Comparison of ENCODE assay signal across 1 cellular context in the genomic region with DNA sequence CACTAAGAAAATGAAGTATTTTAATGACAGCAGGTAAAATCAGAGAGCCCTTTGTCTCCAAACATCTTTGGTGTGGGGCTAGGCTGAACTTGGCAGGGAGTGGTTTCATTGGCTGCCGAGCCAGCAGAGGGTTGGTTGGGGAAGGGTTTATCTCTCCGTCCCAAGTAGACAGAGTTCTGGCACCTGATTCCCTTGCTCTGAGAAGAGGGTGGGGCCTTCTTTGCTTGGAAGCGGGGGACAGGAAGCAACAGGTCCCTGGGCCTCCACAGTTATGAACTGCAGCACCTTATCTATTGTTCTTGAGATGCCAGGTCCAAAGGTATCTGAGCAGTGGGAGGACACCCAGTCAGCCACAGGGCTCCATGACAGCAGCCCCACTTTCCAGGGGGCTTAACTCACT.
TF ChIP-seq lines count a peak whose summit lies in the region.

No MANE protein-coding gene starts in this region.

TF ChIP-seq in K562, 482 proteins besides CTCF, POLR2A, EP300 and RAD21 (continued from another document and continues in another):
- TF ChIP-seq ZZZ3 (IDR thresholded peaks at IDR 0.05) (no peak), CBFA2T2 (conservative IDR thresholded peaks at IDR 0.05) (peak; percentile 65), PRDM10 (IDR thresholded peaks at IDR 0.05; ENCODE audit: partially characterized antibody) (peak; percentile 7), ATF1 (CRISPR knock-in tag; IDR thresholded peaks at IDR 0.05) (no peak), ATF1 (tag; IDR thresholded peaks at IDR 0.05) (no peak), ZEB2 (IDR thresholded peaks at IDR 0.05) (peak; percentile 84), ZNF592 (IDR thresholded peaks at IDR 0.05) (no peak), MECOM (CRISPR knock-in tag; IDR thresholded peaks at IDR 0.05) (0 out of 2 replicates have a peak, but pooled peaks have one; percentile 33), RCOR1 (IDR thresholded peaks at IDR 0.05; ENCODE audit: borderline replicate concordance in 1 of 2, low read depth in 2 of 2, low read length in 2 of 2) (peak in 1 of 2 experiments; percentile 82; a peak in 2 of 4 replicates), MAX (CRISPR knock-in tag; IDR thresholded peaks at IDR 0.05) (no peak), CEBPZ (IDR thresholded peaks at IDR 0.05; ENCODE audit: borderline replicate concordance, low read depth, low read length) (no peak), ELF4 (CRISPR knock-in tag; IDR thresholded peaks at IDR 0.05) (no peak), USF2 (CRISPR knock-in tag; IDR thresholded peaks at IDR 0.05) (no peak), CBX3 (IDR thresholded peaks at IDR 0.05; ENCODE audit: borderline replicate concordance in 1 of 2, low read length in 2 of 2) (peak in 1 of 2 experiments; percentile 60; a peak in 1 of 3 replicates), SRF (CRISPR knock-in tag; IDR thresholded peaks at IDR 0.05) (no peak), CBFA2T3 (IDR thresholded peaks at IDR 0.05) (peak; percentile 80), ETV5 (CRISPR knock-in tag; IDR thresholded peaks at IDR 0.05; ENCODE audit: low read depth) (0 out of 2 replicates have a peak, but pooled peaks have one; percentile 19), TCF3 (CRISPR knock-in tag; IDR thresholded peaks at IDR 0.05) (peak; percentile 64), ZNF586 (CRISPR knock-in tag; conservative IDR thresholded peaks at IDR 0.05) (no peak), DPF2 (IDR thresholded peaks at IDR 0.05) (peak; percentile 58), CTBP1 (IDR thresholded peaks at IDR 0.05; ENCODE audit: borderline replicate concordance) (peak; percentile 82; the same call in 1 of the 2 replicates), GATAD2B (IDR thresholded peaks at IDR 0.05; ENCODE audit: borderline replicate concordance) (no peak), ETS1 (conservative IDR thresholded peaks at IDR 0.05; ENCODE audit: control insufficient read depth, low read depth, low read length) (no peak), ETV1 (tag; conservative IDR thresholded peaks at IDR 0.05; ENCODE audit: low read depth) (0 out of 2 replicates have a peak, but pooled peaks have one; percentile 42), SMARCA4 (IDR thresholded peaks at IDR 0.05) (peak; percentile 43; the same call in 1 of the 2 replicates), SIN3A (IDR thresholded peaks at IDR 0.05; ENCODE audit: borderline replicate concordance in 2 of 2, control insufficient read depth in 1 of 2, low read depth in 2 of 2, low read length in 2 of 2) (no peak), GABPB2 (CRISPR knock-in tag; conservative IDR thresholded peaks at IDR 0.05) (no peak), SMARCE1 (IDR thresholded peaks at IDR 0.05) (0 out of 2 replicates have a peak, but pooled peaks have one; percentile 26), ATF7 (IDR thresholded peaks at IDR 0.05) (0 out of 2 replicates have a peak, but pooled peaks have one; percentile 26), CCNT2 (IDR thresholded peaks at IDR 0.05; ENCODE audit: borderline replicate concordance, extremely low read depth, insufficient read length, low read depth, low read length) (peak; percentile 19), TAL1 (IDR thresholded peaks at IDR 0.05) (peak; percentile 39; the same call in 1 of the 2 replicates), TAF15 (IDR thresholded peaks at IDR 0.05; ENCODE audit: low read depth, low read length) (no peak), HMGN3 (IDR thresholded peaks at IDR 0.05; ENCODE audit: borderline replicate concordance, extremely low read depth, insufficient read length, low read depth, low read length) (no peak), STAG1 (CRISPR knock-in tag; IDR thresholded peaks at IDR 0.05; ENCODE audit: borderline replicate concordance) (no peak), GTF2F1 (IDR thresholded peaks at IDR 0.05; ENCODE audit: low read depth, low read length) (no peak)
- TF ChIP-seq, protein P1, sequence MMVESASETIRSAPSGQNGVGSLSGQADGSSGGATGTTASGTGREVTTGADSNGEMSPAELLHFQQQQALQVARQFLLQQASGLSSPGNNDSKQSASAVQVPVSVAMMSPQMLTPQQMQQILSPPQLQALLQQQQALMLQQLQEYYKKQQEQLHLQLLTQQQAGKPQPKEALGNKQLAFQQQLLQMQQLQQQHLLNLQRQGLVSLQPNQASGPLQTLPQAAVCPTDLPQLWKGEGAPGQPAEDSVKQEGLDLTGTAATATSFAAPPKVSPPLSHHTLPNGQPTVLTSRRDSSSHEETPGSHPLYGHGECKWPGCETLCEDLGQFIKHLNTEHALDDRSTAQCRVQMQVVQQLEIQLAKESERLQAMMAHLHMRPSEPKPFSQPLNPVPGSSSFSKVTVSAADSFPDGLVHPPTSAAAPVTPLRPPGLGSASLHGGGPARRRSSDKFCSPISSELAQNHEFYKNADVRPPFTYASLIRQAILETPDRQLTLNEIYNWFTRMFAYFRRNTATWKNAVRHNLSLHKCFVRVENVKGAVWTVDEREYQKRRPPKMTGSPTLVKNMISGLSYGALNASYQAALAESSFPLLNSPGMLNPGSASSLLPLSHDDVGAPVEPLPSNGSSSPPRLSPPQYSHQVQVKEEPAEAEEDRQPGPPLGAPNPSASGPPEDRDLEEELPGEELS (CRISPR knock-in tag; IDR thresholded peaks at IDR 0.05; ENCODE audit: borderline replicate concordance): no peak
- TF ChIP-seq, protein P2, sequence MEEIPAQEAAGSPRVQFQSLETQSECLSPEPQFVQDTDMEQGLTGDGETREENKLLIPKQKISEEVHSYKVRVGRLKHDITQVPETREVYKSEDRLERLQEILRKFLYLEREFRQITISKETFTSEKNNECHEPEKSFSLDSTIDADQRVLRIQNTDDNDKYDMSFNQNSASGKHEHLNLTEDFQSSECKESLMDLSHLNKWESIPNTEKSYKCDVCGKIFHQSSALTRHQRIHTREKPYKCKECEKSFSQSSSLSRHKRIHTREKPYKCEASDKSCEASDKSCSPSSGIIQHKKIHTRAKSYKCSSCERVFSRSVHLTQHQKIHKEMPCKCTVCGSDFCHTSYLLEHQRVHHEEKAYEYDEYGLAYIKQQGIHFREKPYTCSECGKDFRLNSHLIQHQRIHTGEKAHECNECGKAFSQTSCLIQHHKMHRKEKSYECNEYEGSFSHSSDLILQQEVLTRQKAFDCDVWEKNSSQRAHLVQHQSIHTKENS (CRISPR knock-in tag; IDR thresholded peaks at IDR 0.05): no peak
- TF ChIP-seq, protein P3, sequence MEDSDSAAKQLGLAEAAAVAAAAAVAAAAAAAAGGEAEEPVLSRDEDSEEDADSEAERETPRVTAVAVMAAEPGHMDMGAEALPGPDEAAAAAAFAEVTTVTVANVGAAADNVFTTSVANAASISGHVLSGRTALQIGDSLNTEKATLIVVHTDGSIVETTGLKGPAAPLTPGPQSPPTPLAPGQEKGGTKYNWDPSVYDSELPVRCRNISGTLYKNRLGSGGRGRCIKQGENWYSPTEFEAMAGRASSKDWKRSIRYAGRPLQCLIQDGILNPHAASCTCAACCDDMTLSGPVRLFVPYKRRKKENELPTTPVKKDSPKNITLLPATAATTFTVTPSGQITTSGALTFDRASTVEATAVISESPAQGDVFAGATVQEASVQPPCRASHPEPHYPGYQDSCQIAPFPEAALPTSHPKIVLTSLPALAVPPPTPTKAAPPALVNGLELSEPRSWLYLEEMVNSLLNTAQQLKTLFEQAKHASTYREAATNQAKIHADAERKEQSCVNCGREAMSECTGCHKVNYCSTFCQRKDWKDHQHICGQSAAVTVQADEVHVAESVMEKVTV (CRISPR knock-in tag; IDR thresholded peaks at IDR 0.05): no peak
